Comparison of ENCODE assay signal across 18 cellular contexts in genomic region chr3:189945935-189946709, GRCh38.
"Had no signal": no experiment of that assay in that cellular context is flagged by ENCODE, and none has a peak within 500 bp of the region (broad histone marks: within the 10 kb centered on the region; RNA-seq: fewer than 3 reads in every experiment).

No MANE protein-coding gene starts in this region.

- H3K27ac ChIP-seq: left ventricle myocardium inferior, parathyroid adenoma, prostate gland, right lobe of liver, testis, tibial nerve had no signal

- H3K4me3 ChIP-seq: left ventricle myocardium inferior, lung, prostate gland, right lobe of liver, testis, tibial nerve had no signal

- ATAC-seq: effector memory CD8-positive, alpha-beta T cell; foreskin keratinocyte; natural killer cell treated with Interleukin-12 subunit alpha and Interleukin-12 subunit beta and Interleukin-15 and Interleukin-18, amount 100 ng/mL, for 72 hours; right lobe of liver; stimulated activated memory B cell treated with anti-CD40 and anti-IgM and Interleukin-4, amounts not matched to agents 10 μg/mL and 1 μg/mL and 100 μg/mL, for 72 hours had no signal

- H3K9ac ChIP-seq: parathyroid adenoma had no signal

- H2AFZ ChIP-seq: parathyroid adenoma had no signal

- H3K36me3 ChIP-seq: left ventricle myocardium inferior, prostate gland, right lobe of liver, tibial nerve had no signal

- H3K4me1 ChIP-seq: left ventricle myocardium inferior, parathyroid adenoma, prostate gland, tibial nerve had no signal

- FAIRE-seq: kidney, urothelium cell line had no signal

- H3K9me3 ChIP-seq: left ventricle myocardium inferior, prostate gland, right lobe of liver, testis, tibial nerve had no signal

- H3K79me2 ChIP-seq: parathyroid adenoma had no signal

- DNase-seq: effector memory CD8-positive, alpha-beta T cell; foreskin keratinocyte; immature natural killer cell; kidney; left cardiac atrium; left ventricle myocardium inferior; mesenchymal stem cell; midbrain; right lobe of liver; stimulated activated CD4-positive, alpha-beta T cell treated with anti-CD3 and anti-CD28 coated beads, Interleukin-4, amount 100 ng/mL, for 24 hours; testis had no signal

- H3K27me3 ChIP-seq: foreskin keratinocyte, right lobe of liver, testis, tibial nerve had no signal
